ENCODE assay signal across 8 cellular contexts in genomic region chr1:207750901-207751300, GRCh38. TPM values are rescaled to one million over a fixed set of nuclear protein-coding genes. Genes with fewer than 3 reads are reported as not detected.
A peak's percentile ranks its signal among the peaks of the same experiment; 100 is the strongest.
DNase-seq lines count a peak whose midpoint lies in the region; ATAC-seq, FAIRE-seq and TF ChIP-seq lines count a peak whose summit lies in the region.

No MANE protein-coding gene starts in this region.

- H3K36me3 Mint-ChIP-seq in progenitor cell of endocrine pancreas (ENCODE audit: insufficient read depth): no peaks in the 10 kb centered on the region

- H3K27me3 ChIP-seq in GM06990 (replicated peaks; ENCODE audit: control insufficient read depth, insufficient read depth, low read length) (no peaks in the 10 kb centered on the region), esophagus (ENCODE audit: control insufficient read depth in 1 of 2, insufficient read depth in 2 of 2, low read length in 2 of 2) (no peaks in the 10 kb centered on the region)

- DNase-seq in GM06990 (ENCODE audit: extremely low read depth, insufficient read length): no peak
- DNase-seq in OCI-LY7 (ENCODE audit: low spot score): peak; percentile 24
- DNase-seq in progenitor cell of endocrine pancreas (ENCODE audit: low spot score, unreplicated experiment): no peak
- no peak for DNase-seq in NCI-H748 treated with DMSO at 0.1 percent for 48 hours (lab: John Stamatoyannopoulos, UW)
- DNase-seq in caudate nucleus (lab: John Stamatoyannopoulos, UW): no peak
- DNase-seq in GM19239 (ENCODE audit: insufficient read length, low spot score): no peak

- peak overlapping the region; percentile 99 for H3K4me3 Mint-ChIP-seq in progenitor cell of endocrine pancreas (ENCODE audit: low read depth)

- ATAC-seq in GM21515 (IDR thresholded peaks at IDR 0.05; ENCODE audit: unreplicated experiment): no peak

- FAIRE-seq in GM19239 (lab: Jason Lieb, UNC): no peak

- H2AFZ ChIP-seq in OCI-LY7 (ENCODE audit: low read length): no peak overlapping the region; the same call in 1 of the 2 replicates

- H3K36me3 ChIP-seq in GM06990 (ENCODE audit: control insufficient read depth, insufficient read depth, low read length): no peaks in the 10 kb centered on the region
- H3K36me3 ChIP-seq in OCI-LY7 (ENCODE audit: insufficient read depth, low read length): peaks cover 9% of the 10 kb centered on the region; the same call in 1 of the 2 replicates
- H3K36me3 ChIP-seq in esophagus (ENCODE audit: control insufficient read depth in 2 of 2, insufficient read depth in 2 of 2, low read length in 1 of 2): no peaks in the 10 kb centered on the region

- H3K27me3 Mint-ChIP-seq in progenitor cell of endocrine pancreas: no peaks in the 10 kb centered on the region

- peaks cover 52% of the 10 kb centered on the region for H3K4me1 Mint-ChIP-seq in progenitor cell of endocrine pancreas (ENCODE audit: low read depth)

- CTCF ChIA-PET in OCI-LY7 (lab: Charles Lee; ENCODE audit: unreplicated experiment): no interaction called here

- 42 to 49% methylated on average over 5 of the region's 5 CpGs for WGBS in esophagus, 2 donors

- no peaks in the 10 kb centered on the region for H3K9me2 ChIP-seq in OCI-LY7 (ENCODE audit: insufficient read depth, low read length)

- intact Hi-C loops in OCI-LY7 (cut with micrococcal nuclease; ENCODE audit: unreplicated experiment): loop anchor here (5.0 kb wide), 1 partner anchor 116 kb away; no protein-coding TSS in a partner anchor

- H3K27ac Mint-ChIP-seq in progenitor cell of endocrine pancreas: peak overlapping the region; percentile 100

- BruUV-seq in OCI-LY7 (replicated peaks; lab: Mats Ljungman, UMichigan): no TSS peak

- peak overlapping the region; percentile 100 for H3K27ac ChIP-seq in OCI-LY7 (ENCODE audit: low read depth, low read length, poor library complexity, severe bottlenecking)
- peak overlapping the region; percentile 4 to 99 for H3K27ac ChIP-seq in esophagus (ENCODE audit: low read depth in 2 of 2, low read length in 1 of 2)
- no peak overlapping the region for H3K27ac ChIP-seq in caudate nucleus (ENCODE audit: low read depth, low read length)

- no peaks in the 10 kb centered on the region for H3K9me3 ChIP-seq in OCI-LY7 (ENCODE audit: low read length)
- H3K9me3 ChIP-seq in esophagus (ENCODE audit: control insufficient read depth in 2 of 2, insufficient read depth in 1 of 2, low read depth in 1 of 2, low read length in 1 of 2): no peaks in the 10 kb centered on the region

- H3K4me1 ChIP-seq in OCI-LY7 (ENCODE audit: insufficient read depth, low read length, poor library complexity, severe bottlenecking): peaks cover 79% of the 10 kb centered on the region
- peaks cover 2 to 7% of the 10 kb centered on the region in 2 donors for H3K4me1 ChIP-seq in esophagus (ENCODE audit: control insufficient read depth in 2 of 2, insufficient read depth in 2 of 2, low read length in 1 of 2)

- peaks cover 3% of the 10 kb centered on the region for H3K9me3 Mint-ChIP-seq in progenitor cell of endocrine pancreas (ENCODE audit: low read depth)

- TF ChIP-seq CTCF in GM06990 (IDR thresholded peaks at IDR 0.05; ENCODE audit: insufficient read depth, low read length, poor library complexity, severe bottlenecking) (no peak), OCI-LY7 (conservative IDR thresholded peaks at IDR 0.05; ENCODE audit: low read length) (no peak), progenitor cell of endocrine pancreas (IDR thresholded peaks at IDR 0.05; ENCODE audit: unreplicated experiment) (no peak)

- H3K79me2 ChIP-seq in OCI-LY7 (ENCODE audit: insufficient read depth, low read depth, low read length): peaks cover 69% of the 10 kb centered on the region

- peaks cover 28% of the 10 kb centered on the region; the same call in 1 of the 2 replicates for H4K20me1 ChIP-seq in OCI-LY7 (ENCODE audit: insufficient read depth, low read length)

- POLR2A ChIA-PET in OCI-LY7 (lab: Charles Lee): interaction anchor here (3.5 kb wide), 1 partner anchor 72 kb away, joined by 15 read pairs; no protein-coding TSS in a partner anchor

- peak overlapping the region; percentile 94 for H3K4me2 ChIP-seq in OCI-LY7 (ENCODE audit: low read length)

- peak overlapping the region; percentile 96 for H3K4me3 ChIP-seq in GM06990 (replicated peaks; ENCODE audit: low read depth, low read length)
- H3K4me3 ChIP-seq in OCI-LY7 (ENCODE audit: low read depth, low read length, poor library complexity, severe bottlenecking): peak overlapping the region; percentile 98
- H3K4me3 ChIP-seq in esophagus (ENCODE audit: low read depth in 1 of 2, low read length in 2 of 2): peak overlapping the region in 1 of 2 donors; percentile 35

RNA-seq across cellular contexts. Expression of gene CD46, which starts 1.0 kb away (rescaled TPM):
- 74.0 and 83.8 TPM in 2 replicates for total RNA-seq in OCI-LY7 (2014; rRNA removed; shearing (Covaris generic))
- 83.2 and 132 TPM in 2 replicates for total RNA-seq in OCI-LY7 (2022)
- polyA plus RNA-seq in esophagus: 100 to 1,000 TPM in 1 of 2 donors, 10 to 100 TPM in 1; 79.6 to 154 TPM
- total RNA-seq in progenitor cell of endocrine pancreas: 214 and 230 TPM in 2 replicates
